In the genomic region with DNA sequence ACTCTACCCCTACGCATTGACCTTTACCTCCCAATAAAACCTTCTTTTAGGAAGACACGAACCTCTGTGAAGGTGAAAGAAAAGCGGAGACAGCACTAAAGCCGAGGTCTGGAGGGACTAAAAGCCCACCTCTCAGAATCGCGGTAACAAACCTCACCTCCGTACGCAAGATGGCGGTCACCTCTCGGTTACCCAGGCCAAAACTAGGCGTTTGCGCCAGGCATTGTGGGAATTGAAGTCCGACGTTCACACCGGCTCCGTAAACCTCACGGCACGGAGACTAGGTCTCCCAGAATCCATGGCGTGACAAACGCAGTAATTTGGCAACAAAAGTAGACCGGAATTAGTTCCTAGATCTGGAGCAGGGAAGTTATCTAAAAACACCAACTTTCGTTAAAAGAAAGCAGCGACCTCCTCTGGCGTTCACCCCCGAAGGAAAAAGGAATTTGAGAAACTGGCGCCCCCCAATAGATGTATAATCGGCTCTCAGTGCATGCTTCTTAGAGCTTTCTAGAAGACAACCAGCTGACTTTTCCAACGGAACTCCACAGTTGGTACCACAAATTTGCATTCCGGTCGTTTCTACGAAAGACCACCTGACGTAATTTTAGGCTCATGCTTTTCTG, we compare ENCODE assay signal across 8 cellular contexts. TPM values are rescaled to one million over a fixed set of nuclear protein-coding genes. Genes with fewer than 3 reads are reported as not detected.
DNase-seq lines count a peak whose midpoint lies in the region; ATAC-seq and TF ChIP-seq lines count a peak whose summit lies in the region.

A gene (minus strand): TSS at position 175 of the 626 bp plus-strand sequence. CDS start 1,768 bp downstream, outside the sequence.

- ATAC-seq in HG02642 (IDR thresholded peaks at IDR 0.05; ENCODE audit: poor library complexity, unreplicated experiment) (peak; percentile 97), omental fat pad (ENCODE audit: low FRiP score) (peak; percentile 100)

- H3K4me1 Mint-ChIP-seq in activated naive CD8-positive, alpha-beta T cell (ENCODE audit: low read depth): peaks cover 41% of the 10 kb centered on the region

- H3K36me3 Mint-ChIP-seq in activated naive CD8-positive, alpha-beta T cell: peaks cover 18% of the 10 kb centered on the region

- WGBS in testis, 2 donors: 2 to 3% methylated on average over 30 to 32 of the region's 32 CpGs

- peak within 1 kb of the TSS; percentile 98 for H3K27ac ChIP-seq in testis

- peaks cover 2% of the 10 kb centered on the region for H3K27me3 Mint-ChIP-seq in activated naive CD8-positive, alpha-beta T cell

- H3K9me3 Mint-ChIP-seq in activated naive CD8-positive, alpha-beta T cell (ENCODE audit: low read depth): no peaks in the 10 kb centered on the region

- no peak for TF ChIP-seq CTCF in omental fat pad (IDR thresholded peaks at IDR 0.05)
- TF ChIP-seq CTCF in testis (IDR thresholded peaks at IDR 0.05): peak; percentile 46 to 77 (median 67)

- peak within 1 kb of the TSS; percentile 91 to 94 for H3K4me3 ChIP-seq in testis

- H3K36me3 ChIP-seq in testis (ENCODE audit: low read depth, missing control alignments): no peaks in the 10 kb centered on the region

- intact Hi-C loops in testis (cut with DNase I; ENCODE audit: low total_unique reads): loop anchor here (10.0 kb wide), 1 partner anchor 154 kb away; no protein-coding TSS in a partner anchor

- H3K4me1 ChIP-seq in testis: peaks cover 9% of the 10 kb centered on the region

- no peaks in the 10 kb centered on the region for H3K9me3 ChIP-seq in testis

- peak within 1 kb of the TSS; percentile 98 for H3K4me3 Mint-ChIP-seq in activated naive CD8-positive, alpha-beta T cell

- H3K27ac Mint-ChIP-seq in activated naive CD8-positive, alpha-beta T cell: peak within 1 kb of the TSS; percentile 99

- H3K27me3 ChIP-seq in testis: no peaks in the 10 kb centered on the region

- TF ChIP-seq POLR2A in GM10847 (IDR thresholded peaks at IDR 0.05; ENCODE audit: extremely low read depth, insufficient read length) (peak; percentile 33), testis (IDR thresholded peaks at IDR 0.05) (no peak)

- DNase-seq in NCI-H1105 (lab: John Stamatoyannopoulos, UW): peak; percentile 82
- DNase-seq in SKM-1 treated with dmso at 0.1 percent for 144 hours (lab: John Stamatoyannopoulos, UW; ENCODE audit: unreplicated experiment): peak; percentile 93
- DNase-seq in glomerular visceral epithelial cell (ENCODE audit: extremely low spot score): peak; percentile 94
- DNase-seq in omental fat pad (ENCODE audit: low spot score): peak; percentile 73
- peak; percentile 99 for DNase-seq in testis

RNA-seq across cellular contexts. Expression of the gene that starts here (rescaled TPM):
- 100 to 1,000 TPM in 3 of 4 donors, 10 to 100 TPM in 1; 95.2 to 202 (median 136) TPM for total RNA-seq in omental fat pad
- 100 to 1,000 TPM; 187 to 197 TPM for total RNA-seq in testis
- polyA plus RNA-seq in testis (ENCODE audit: insufficient read depth, low read depth, low replicate concordance): 56.4 TPM

Comparison
In these comparisons a context has a peak if more than half of its experiments do, and no peak if none do; other contexts are left out.
1. Peak in every context shown above with its lines: DNase-seq, ATAC-seq, H3K4me3 ChIP-seq and H3K27ac ChIP-seq.
2. CTCF ChIP-seq: peak in testis (3 of 3); none in omental fat pad (0 of 3).